Comparison of ENCODE assay signal across 29 cellular contexts in genomic region chr22:29342177-29342576, GRCh38. TPM values are rescaled to one million over a fixed set of nuclear protein-coding genes. Genes with fewer than 3 reads are reported as not detected.
DNase-seq lines count a peak whose midpoint lies in the region; ATAC-seq and TF ChIP-seq lines count a peak whose summit lies in the region.
"Had no signal": no experiment of that assay in that cellular context is flagged by ENCODE, and none has a peak within 500 bp of the region (broad histone marks: within the 10 kb centered on the region; RNA-seq: fewer than 3 reads in every experiment).

No MANE protein-coding gene starts in this region.

- TF ChIP-seq CTCF in heart right ventricle (IDR thresholded peaks at IDR 0.05) (no peak), heart left ventricle (IDR thresholded peaks at IDR 0.05) (no peak), NB4 (IDR thresholded peaks at IDR 0.05; ENCODE audit: low read depth, low read length) (no peak), glutamatergic neuron (IDR thresholded peaks at IDR 0.05; ENCODE audit: partially characterized antibody, unreplicated experiment) (no peak), osteocyte (IDR thresholded peaks at IDR 0.05) (no peak)

- H3K27ac Mint-ChIP-seq in glutamatergic neuron (ENCODE audit: unreplicated experiment) (no peak overlapping the region), osteocyte (ENCODE audit: unreplicated experiment) (no peak overlapping the region)
- peak overlapping the region; percentile 25 for H3K27ac Mint-ChIP-seq in stimulated activated memory B cell treated with anti-CD40 and anti-IgM and Interleukin-4, amounts not matched to agents 10 μg/mL and 1 μg/mL and 100 μg/mL, for 72 hours
- H3K27ac Mint-ChIP-seq: activated CD4-positive, alpha-beta memory T cell treated with anti-CD3 and anti-CD28 coated beads for 36 hours; activated naive CD8-positive, alpha-beta T cell treated with anti-CD3 and anti-CD28 coated beads for 36 hours; natural killer cell treated with Interleukin-12 subunit alpha and Interleukin-12 subunit beta and Interleukin-15 and Interleukin-18, amount 100 ng/mL, for 72 hours had no signal

- H3K4me3 ChIP-seq in heart right ventricle (no peak overlapping the region), heart left ventricle (no peak overlapping the region), NB4 (ENCODE audit: low read depth, low read length) (no peak overlapping the region)
- H3K4me3 ChIP-seq: lung, sigmoid colon had no signal

- H3K36me3 Mint-ChIP-seq in glutamatergic neuron (ENCODE audit: unreplicated experiment) (peaks cover 8% of the 10 kb centered on the region), osteocyte (ENCODE audit: unreplicated experiment) (peaks cover 31% of the 10 kb centered on the region)
- peaks cover 72% of the 10 kb centered on the region for H3K36me3 Mint-ChIP-seq in stimulated activated memory B cell treated with anti-CD40 and anti-IgM and Interleukin-4, amounts not matched to agents 10 μg/mL and 1 μg/mL and 100 μg/mL, for 72 hours

- WGBS in heart right ventricle, 2 donors, result 71 to 77% methylated on average over 6 of the region's 6 CpGs
- WGBS in heart left ventricle, 4 donors, result 72 to 84% (median 77%) methylated on average over 6 of the region's 6 CpGs

- H3K9me3 Mint-ChIP-seq in glutamatergic neuron (ENCODE audit: unreplicated experiment) (peaks cover 4% of the 10 kb centered on the region), osteocyte (ENCODE audit: unreplicated experiment) (no peaks in the 10 kb centered on the region)
- H3K9me3 Mint-ChIP-seq in stimulated activated memory B cell treated with anti-CD40 and anti-IgM and Interleukin-4, amounts not matched to agents 10 μg/mL and 1 μg/mL and 100 μg/mL, for 72 hours, result no peaks in the 10 kb centered on the region
- H3K9me3 Mint-ChIP-seq: activated CD4-positive, alpha-beta memory T cell treated with anti-CD3 and anti-CD28 coated beads for 36 hours; activated naive CD8-positive, alpha-beta T cell treated with anti-CD3 and anti-CD28 coated beads for 36 hours; CD4-positive, CD25-positive, alpha-beta regulatory T cell; natural killer cell treated with Interleukin-12 subunit alpha and Interleukin-12 subunit beta and Interleukin-15 and Interleukin-18, amount 100 ng/mL, for 72 hours; stimulated activated naive B cell treated with anti-CD40 and anti-IgM and Interleukin-4, amounts not matched to agents 10 μg/mL and 1 μg/mL and 100 μg/mL, for 72 hours had no signal

- H3K27me3 Mint-ChIP-seq in glutamatergic neuron (ENCODE audit: unreplicated experiment) (peaks cover 8% of the 10 kb centered on the region), osteocyte (ENCODE audit: unreplicated experiment) (no peaks in the 10 kb centered on the region)
- no peaks in the 10 kb centered on the region for H3K27me3 Mint-ChIP-seq in stimulated activated memory B cell treated with anti-CD40 and anti-IgM and Interleukin-4, amounts not matched to agents 10 μg/mL and 1 μg/mL and 100 μg/mL, for 72 hours
- H3K27me3 Mint-ChIP-seq: activated CD4-positive, alpha-beta memory T cell treated with anti-CD3 and anti-CD28 coated beads for 36 hours; activated naive CD8-positive, alpha-beta T cell treated with anti-CD3 and anti-CD28 coated beads for 36 hours; CD4-positive, CD25-positive, alpha-beta regulatory T cell; natural killer cell treated with Interleukin-12 subunit alpha and Interleukin-12 subunit beta and Interleukin-15 and Interleukin-18, amount 100 ng/mL, for 72 hours; stimulated activated naive B cell treated with anti-CD40 and anti-IgM and Interleukin-4, amounts not matched to agents 10 μg/mL and 1 μg/mL and 100 μg/mL, for 72 hours had no signal

- H3K27ac ChIP-seq in heart right ventricle, result peak overlapping the region in 6 of 10 donors; percentile 7 to 53 (median 32)
- peak overlapping the region in 3 of 12 donors; percentile 2 to 20 (median 11) for H3K27ac ChIP-seq in heart left ventricle
- H3K27ac ChIP-seq: parathyroid adenoma had no signal

- H3K36me3 ChIP-seq in heart right ventricle (peaks cover 0 to 100% (median 44%) of the 10 kb centered on the region in 9 donors), heart left ventricle (peaks cover 0 to 100% (median 77%) of the 10 kb centered on the region in 9 donors)

- ATAC-seq in heart right ventricle (peak in 2 of 8 donors; percentile 6 to 7), heart left ventricle (no peak)
- ATAC-seq in stimulated activated memory B cell treated with anti-CD40 and anti-IgM and Interleukin-4, amounts not matched to agents 10 μg/mL and 1 μg/mL and 100 μg/mL, for 72 hours, result no peak
- ATAC-seq: HCT116; natural killer cell treated with Interleukin-12 subunit alpha and Interleukin-12 subunit beta and Interleukin-15 and Interleukin-18, amount 100 ng/mL, for 72 hours; Panc1 had no signal

- H3K4me1 ChIP-seq in heart right ventricle (peaks cover 0 to 55% (median 30%) of the 10 kb centered on the region in 9 donors), heart left ventricle (peaks cover 0 to 44% (median 19%) of the 10 kb centered on the region in 12 donors)

- no peak for DNase-seq in heart right ventricle
- DNase-seq in heart left ventricle, result no peak
- peak; percentile 55 for DNase-seq in NB4 (ENCODE audit: low read depth)
- DNase-seq in glutamatergic neuron, result no peak
- DNase-seq in activated naive CD4-positive, alpha-beta T cell treated with anti-CD3 and anti-CD28 coated beads, Interleukin-2, amount 50 U/mL, for 16 hours, result no peak
- no peak for DNase-seq in osteocyte (ENCODE audit: extremely low spot score, unreplicated experiment)
- DNase-seq in NCI-H1048 (lab: John Stamatoyannopoulos, UW), result no peak
- DNase-seq: activated CD4-positive, alpha-beta memory T cell treated with anti-CD3 and anti-CD28 coated beads for 36 hours; activated CD4-positive, CD25-positive, alpha-beta regulatory T cell treated with anti-CD3 and anti-CD28 coated beads, Interleukin-2, amount 50 U/mL, for 72 hours; activated CD8-positive, alpha-beta memory T cell treated with anti-CD3 and anti-CD28 coated beads, Interleukin-2, amount 50 U/mL, for 48 hours; activated naive CD8-positive, alpha-beta T cell treated with anti-CD3 and anti-CD28 coated beads for 36 hours; CD4-positive, CD25-positive, alpha-beta regulatory T cell; cerebellar nuclear complex; NCI-H1105 treated with DMSO at 0.1 percent for 48 hours; NCI-H2029; NCI-H526; NK-92 treated with Interleukin-12 subunit alpha and Interleukin-12 subunit beta, amount 100 ng/mL, for 24 hours; sigmoid colon; stimulated activated CD4-positive, alpha-beta T cell treated with anti-CD3 and anti-CD28 coated beads, Interleukin-4, amount 100 ng/mL, for 24 hours; stimulated activated naive B cell treated with anti-CD40 and anti-IgM and Interleukin-4, amounts not matched to agents 10 μg/mL and 1 μg/mL and 100 μg/mL, for 72 hours had no signal

- intact Hi-C loops in heart right ventricle (cut with DNase I), result loop anchor here in 2 of 10 donors (5.0 kb wide), 1 partner anchor 35 kb away; the partner anchor contains the start of gene GAS2L1 (in 2 of the 2)
- intact Hi-C loops in heart left ventricle (cut with DNase I), result loop anchor here in 2 of 10 donors (5.0 kb wide), 1 partner anchor 35 kb away; the partner anchor contains the start of gene GAS2L1 (in 2 of the 2)

- TF ChIP-seq POLR2A in heart left ventricle (IDR thresholded peaks at IDR 0.05) (no peak), NB4 (IDR thresholded peaks at IDR 0.05; ENCODE audit: extremely low read depth, insufficient read length) (no peak)

- H3K27me3 ChIP-seq in heart right ventricle, result no peaks in the 10 kb centered on the region
- H3K27me3 ChIP-seq in heart left ventricle, result no peaks in the 10 kb centered on the region
- H3K27me3 ChIP-seq: sigmoid colon had no signal

- H3K4me1 Mint-ChIP-seq in glutamatergic neuron (ENCODE audit: low read depth, unreplicated experiment) (peaks cover 27% of the 10 kb centered on the region), osteocyte (ENCODE audit: unreplicated experiment) (peaks cover 10% of the 10 kb centered on the region)
- no peaks in the 10 kb centered on the region for H3K4me1 Mint-ChIP-seq in stimulated activated memory B cell treated with anti-CD40 and anti-IgM and Interleukin-4, amounts not matched to agents 10 μg/mL and 1 μg/mL and 100 μg/mL, for 72 hours
- H3K4me1 Mint-ChIP-seq: activated naive CD8-positive, alpha-beta T cell treated with anti-CD3 and anti-CD28 coated beads for 36 hours; CD4-positive, CD25-positive, alpha-beta regulatory T cell had no signal

- H3K9me3 ChIP-seq in heart right ventricle (no peaks in the 10 kb centered on the region), heart left ventricle (no peaks in the 10 kb centered on the region)
- H3K9me3 ChIP-seq: sigmoid colon had no signal

- peak overlapping the region; percentile 30 for H3K4me3 Mint-ChIP-seq in glutamatergic neuron (ENCODE audit: unreplicated experiment)
- no peak overlapping the region for H3K4me3 Mint-ChIP-seq in stimulated activated memory B cell treated with anti-CD40 and anti-IgM and Interleukin-4, amounts not matched to agents 10 μg/mL and 1 μg/mL and 100 μg/mL, for 72 hours
- H3K4me3 Mint-ChIP-seq in osteocyte (ENCODE audit: unreplicated experiment), result no peak overlapping the region
- H3K4me3 Mint-ChIP-seq: activated CD4-positive, alpha-beta memory T cell treated with anti-CD3 and anti-CD28 coated beads for 36 hours; activated naive CD8-positive, alpha-beta T cell treated with anti-CD3 and anti-CD28 coated beads for 36 hours; natural killer cell treated with Interleukin-12 subunit alpha and Interleukin-12 subunit beta and Interleukin-15 and Interleukin-18, amount 100 ng/mL, for 72 hours; stimulated activated naive B cell treated with anti-CD40 and anti-IgM and Interleukin-4, amounts not matched to agents 10 μg/mL and 1 μg/mL and 100 μg/mL, for 72 hours had no signal

RNA-seq across cellular contexts. Expression of gene RASL10A, which starts 26.7 kb away (rescaled TPM):
- total RNA-seq in heart right ventricle, result 1 to 10 TPM in 8 of 10 donors, under 1 TPM in 2; 0.87 to 4.3 (median 1.6) TPM
- 1 to 10 TPM; 3.1 to 3.8 TPM for polyA plus RNA-seq in heart right ventricle
- 1 to 10 TPM in 5 of 9 donors, under 1 TPM in 4; 0.29 to 5.8 (median 1.3) TPM for total RNA-seq in heart left ventricle
- 1 to 10 TPM in 1 of 2 donors, under 1 TPM in 1; 0.95 to 1.1 TPM for polyA plus RNA-seq in heart left ventricle
- 1.3 TPM for total RNA-seq in glutamatergic neuron (ENCODE audit: unreplicated experiment)
- not detected in 2 replicates for total RNA-seq in osteocyte
- total RNA-seq: CD4-positive, CD25-positive, alpha-beta regulatory T cell; SK-MEL-5 had no signal
- polyA plus RNA-seq: AG04450; CD4-positive, CD25-positive, alpha-beta regulatory T cell; keratinocyte had no signal

RNA-seq across cellular contexts. Expression of gene GAS2L1, which starts 35.7 kb away (rescaled TPM):
- 10 to 100 TPM; 10.9 to 35.4 (median 13.6) TPM for total RNA-seq in heart right ventricle
- polyA plus RNA-seq in heart right ventricle, result 10 to 100 TPM; 29.6 to 45.0 TPM
- 10 to 100 TPM; 12.0 to 46.6 (median 16.8) TPM for total RNA-seq in heart left ventricle
- 10 to 100 TPM; 18.0 to 48.3 TPM for polyA plus RNA-seq in heart left ventricle
- total RNA-seq in glutamatergic neuron (ENCODE audit: unreplicated experiment), result 10.3 TPM
- total RNA-seq in osteocyte, result 21.6 and 22.3 TPM in 2 replicates

RNA-seq across cellular contexts. Expression of gene AP1B1, which starts 46.2 kb away (rescaled TPM):
- total RNA-seq in heart right ventricle (10 to 100 TPM; 25.8 to 51.5 (median 29.6) TPM), heart left ventricle (10 to 100 TPM; 30.3 to 74.8 (median 33.8) TPM), glutamatergic neuron (ENCODE audit: unreplicated experiment) (77.9 TPM), osteocyte (42.0 and 45.4 TPM in 2 replicates)
- polyA plus RNA-seq in heart right ventricle (10 to 100 TPM; 18.4 to 29.1 TPM), heart left ventricle (10 to 100 TPM; 18.1 to 43.4 TPM)
